Comparison of ENCODE assay signal across 8 cellular contexts in the genomic region with DNA sequence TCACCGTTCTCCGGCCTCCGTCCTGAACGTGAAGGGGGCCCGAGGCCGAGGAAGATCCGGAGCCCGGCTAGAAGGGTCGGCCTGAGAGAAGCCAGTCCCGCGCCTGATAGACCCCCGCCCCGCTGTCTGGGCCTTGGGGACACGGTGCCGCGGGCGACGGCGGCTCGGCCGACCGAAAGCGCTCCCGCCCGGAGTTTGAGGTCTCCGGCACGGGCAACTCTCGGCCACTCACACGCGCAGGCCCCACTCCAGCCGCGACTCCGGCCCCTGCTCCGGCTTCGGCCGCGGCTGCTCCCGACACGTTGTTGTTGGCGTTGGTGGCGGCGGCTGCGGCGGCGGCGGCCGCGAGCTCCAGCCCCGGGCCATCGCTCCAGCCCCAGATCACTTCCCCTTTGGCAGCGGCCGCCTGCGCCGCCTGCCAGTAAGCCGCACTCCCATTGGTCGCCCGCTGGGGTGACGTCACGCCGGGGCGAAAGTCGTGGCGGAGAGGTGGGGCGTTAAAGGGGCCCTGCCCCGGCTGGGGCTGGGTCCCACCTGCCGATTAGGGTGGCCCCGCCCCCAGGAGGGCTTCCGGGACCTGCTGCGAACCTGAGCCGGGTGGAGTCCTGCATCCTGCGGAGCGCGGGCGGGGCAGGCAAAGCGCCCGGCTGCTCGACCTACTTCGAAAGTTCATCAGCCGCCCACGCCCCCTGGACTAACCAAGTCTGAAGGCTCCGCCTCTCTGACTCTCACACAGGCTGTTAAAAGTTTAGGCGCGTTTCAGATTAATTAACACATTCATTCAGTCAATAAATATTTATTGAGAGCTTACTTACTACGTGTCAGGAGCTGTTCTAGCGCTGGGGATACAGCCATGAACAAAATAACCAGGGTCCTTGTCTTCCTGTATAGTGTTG. TPM values are rescaled to one million over a fixed set of nuclear protein-coding genes. Genes with fewer than 3 reads are reported as not detected.
DNase-seq lines count a peak whose midpoint lies in the region; ATAC-seq and TF ChIP-seq lines count a peak whose summit lies in the region.

A gene with protein sequence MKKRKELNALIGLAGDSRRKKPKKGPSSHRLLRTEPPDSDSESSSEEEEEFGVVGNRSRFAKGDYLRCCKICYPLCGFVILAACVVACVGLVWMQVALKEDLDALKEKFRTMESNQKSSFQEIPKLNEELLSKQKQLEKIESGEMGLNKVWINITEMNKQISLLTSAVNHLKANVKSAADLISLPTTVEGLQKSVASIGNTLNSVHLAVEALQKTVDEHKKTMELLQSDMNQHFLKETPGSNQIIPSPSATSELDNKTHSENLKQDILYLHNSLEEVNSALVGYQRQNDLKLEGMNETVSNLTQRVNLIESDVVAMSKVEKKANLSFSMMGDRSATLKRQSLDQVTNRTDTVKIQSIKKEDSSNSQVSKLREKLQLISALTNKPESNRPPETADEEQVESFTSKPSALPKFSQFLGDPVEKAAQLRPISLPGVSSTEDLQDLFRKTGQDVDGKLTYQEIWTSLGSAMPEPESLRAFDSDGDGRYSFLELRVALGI (minus strand): TSS at position 388 of the 896 bp plus-strand sequence. CDS start 1,027 bp downstream, outside the sequence.

- H3K36me3 ChIP-seq in adipocyte (ENCODE audit: control insufficient read depth, insufficient read depth, low read length, severe bottlenecking) = peaks cover 19% of the 10 kb centered on the region
- no peaks in the 10 kb centered on the region for H3K36me3 ChIP-seq in parathyroid adenoma (ENCODE audit: control insufficient read depth, insufficient read depth, low read length)
- H3K36me3 ChIP-seq in tibial nerve = peaks cover 0 to 16% (median 0%) of the 10 kb centered on the region in 3 donors

- DNase-seq in GM12865 (ENCODE audit: low read depth) (peak; percentile 99), NCI-H1417 treated with DMSO at 0.1 percent for 48 hours (lab: John Stamatoyannopoulos, UW) (peak; percentile 47), SW480 (ENCODE audit: low spot score) (peak; percentile 96), adipocyte (ENCODE audit: low read depth) (peak; percentile 94), Right ventricle myocardium superior (peak; percentile 98), tibial nerve (ENCODE audit: low spot score in 2 of 2) (peak; percentile 91 to 95)

- intact Hi-C loops in Right ventricle myocardium superior (cut with DNase I) = no loop called here

- TF ChIP-seq CTCF in GM12865 (IDR thresholded peaks at IDR 0.05; ENCODE audit: insufficient read depth, low read depth, low read length, missing control alignments) (no peak), parathyroid adenoma (IDR thresholded peaks at IDR 0.05) (no peak), tibial nerve (IDR thresholded peaks at IDR 0.05) (peak in 2 of 5 experiments; percentile 38 to 74)

- peak; percentile 31 to 64 for TF ChIP-seq POLR2A in tibial nerve (IDR thresholded peaks at IDR 0.05)

- H3K27me3 ChIP-seq in adipocyte (replicated peaks; ENCODE audit: control insufficient read depth, insufficient read depth, low read length) (peaks cover 3% of the 10 kb centered on the region), parathyroid adenoma (ENCODE audit: control insufficient read depth, insufficient read depth, low read length) (no peaks in the 10 kb centered on the region), tibial nerve (no peaks in the 10 kb centered on the region)

- WGBS in tibial nerve, 2 donors = 0% methylated on average over 32 to 50 of the region's 85 CpGs

- TF ChIP-seq EP300 in tibial nerve (IDR thresholded peaks at IDR 0.05) = peak; percentile 89 to 92

- H3K9me3 ChIP-seq in adipocyte (ENCODE audit: control insufficient read depth, low read length) (no peaks in the 10 kb centered on the region), parathyroid adenoma (ENCODE audit: control insufficient read depth, low read length) (no peaks in the 10 kb centered on the region), tibial nerve (no peaks in the 10 kb centered on the region)

- H3K4me2 ChIP-seq in parathyroid adenoma (ENCODE audit: low read length) = peak within 1 kb of the TSS; percentile 83

- ATAC-seq in HG02763 (IDR thresholded peaks at IDR 0.05; ENCODE audit: unreplicated experiment) (peak; percentile 96), Right ventricle myocardium superior (ENCODE audit: poor library complexity) (peak; percentile 100)

- peak within 1 kb of the TSS; percentile 66 for H3K27ac ChIP-seq in parathyroid adenoma
- H3K27ac ChIP-seq in tibial nerve = peak within 1 kb of the TSS; percentile 77 to 94 (median 92)

- H3K4me3 ChIP-seq in GM12865 (ENCODE audit: low read depth, low read length) (peak within 1 kb of the TSS; percentile 76), adipocyte (ENCODE audit: low read length) (peak within 1 kb of the TSS; percentile 99), parathyroid adenoma (ENCODE audit: low read depth, low read length) (peak within 1 kb of the TSS; percentile 80), tibial nerve (peak within 1 kb of the TSS; percentile 84 to 98 (median 96))

- peaks cover 21% of the 10 kb centered on the region for H3K4me1 ChIP-seq in adipocyte (ENCODE audit: control insufficient read depth, insufficient read depth, low read length)
- H3K4me1 ChIP-seq in parathyroid adenoma = peaks cover 6% of the 10 kb centered on the region
- peaks cover 4 to 35% (median 21%) of the 10 kb centered on the region in 4 donors for H3K4me1 ChIP-seq in tibial nerve

- peaks cover 10% of the 10 kb centered on the region for H3K79me2 ChIP-seq in parathyroid adenoma

- H2AFZ ChIP-seq in parathyroid adenoma = peak within 1 kb of the TSS; percentile 82

- H3K9ac ChIP-seq in adipocyte (ENCODE audit: low read length) = peak within 1 kb of the TSS; percentile 96
- peak within 1 kb of the TSS; percentile 61 for H3K9ac ChIP-seq in parathyroid adenoma

RNA-seq across cellular contexts. Expression of the gene that starts here (rescaled TPM):
- total RNA-seq in Right ventricle myocardium superior (52.4 TPM), tibial nerve (100 to 1,000 TPM in 2 of 4 donors, 10 to 100 TPM in 2; 81.0 to 106 (median 97.0) TPM)

Comparison
In these comparisons a context has a peak if more than half of its experiments do, and no peak if none do; other contexts are left out.
1. Peak in every context shown above with its lines: DNase-seq, ATAC-seq, H3K4me3 ChIP-seq and H3K27ac ChIP-seq.
2. DNase-seq: peak in every context shown above with its lines; median percentile 99 in GM12865; 98 in Right ventricle myocardium superior; 96 in SW480; 94 in adipocyte; 93 in tibial nerve; 47 in NCI-H1417 treated with DMSO at 0.1 percent for 48 hours.